In the genomic region with DNA sequence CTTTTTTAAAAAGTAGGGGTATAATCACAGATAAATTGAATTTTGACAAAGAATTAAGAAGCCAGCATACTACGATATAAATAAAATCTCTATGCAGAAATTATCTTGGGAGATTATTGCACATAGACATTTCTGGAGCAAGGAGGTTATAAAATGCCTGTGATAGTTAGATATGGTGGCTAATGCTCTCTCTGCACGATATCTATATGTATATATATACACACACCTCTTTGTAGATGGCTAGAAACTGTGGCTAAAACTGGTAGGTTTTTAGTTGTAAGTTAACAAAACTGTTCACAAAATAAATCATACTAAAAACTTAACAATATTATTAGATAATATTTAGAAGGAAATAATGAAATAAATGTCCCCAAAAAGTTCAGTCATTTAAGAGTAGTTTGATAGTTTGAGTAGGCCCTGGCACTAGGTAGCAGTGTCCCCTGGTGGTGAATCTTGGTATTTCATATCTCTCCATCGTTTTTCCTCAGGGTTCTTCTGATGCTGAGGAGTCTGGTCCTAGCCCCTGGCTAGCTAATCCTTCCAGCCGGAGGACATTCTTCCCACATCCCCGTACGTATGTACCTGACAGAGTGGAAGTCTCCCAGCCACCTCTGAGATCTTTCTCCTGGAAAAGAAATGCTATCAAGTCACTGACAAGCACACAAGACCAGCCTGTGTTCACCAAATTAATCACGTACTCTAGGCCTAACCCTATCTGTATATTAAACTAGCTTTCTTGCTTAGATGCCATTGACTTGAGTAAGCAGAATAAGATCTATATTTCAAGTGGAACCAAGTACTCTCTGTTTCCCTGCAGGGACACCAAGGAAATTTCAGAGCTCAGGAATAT, we compare ENCODE assay signal across 1 cellular context.
TF ChIP-seq lines count a peak whose summit lies in the region.

No MANE protein-coding gene starts in this region.

TF ChIP-seq in HCT116, 20 proteins besides CTCF, POLR2A, EP300 and RAD21 (continued from another document):
- TF ChIP-seq, protein P1, sequence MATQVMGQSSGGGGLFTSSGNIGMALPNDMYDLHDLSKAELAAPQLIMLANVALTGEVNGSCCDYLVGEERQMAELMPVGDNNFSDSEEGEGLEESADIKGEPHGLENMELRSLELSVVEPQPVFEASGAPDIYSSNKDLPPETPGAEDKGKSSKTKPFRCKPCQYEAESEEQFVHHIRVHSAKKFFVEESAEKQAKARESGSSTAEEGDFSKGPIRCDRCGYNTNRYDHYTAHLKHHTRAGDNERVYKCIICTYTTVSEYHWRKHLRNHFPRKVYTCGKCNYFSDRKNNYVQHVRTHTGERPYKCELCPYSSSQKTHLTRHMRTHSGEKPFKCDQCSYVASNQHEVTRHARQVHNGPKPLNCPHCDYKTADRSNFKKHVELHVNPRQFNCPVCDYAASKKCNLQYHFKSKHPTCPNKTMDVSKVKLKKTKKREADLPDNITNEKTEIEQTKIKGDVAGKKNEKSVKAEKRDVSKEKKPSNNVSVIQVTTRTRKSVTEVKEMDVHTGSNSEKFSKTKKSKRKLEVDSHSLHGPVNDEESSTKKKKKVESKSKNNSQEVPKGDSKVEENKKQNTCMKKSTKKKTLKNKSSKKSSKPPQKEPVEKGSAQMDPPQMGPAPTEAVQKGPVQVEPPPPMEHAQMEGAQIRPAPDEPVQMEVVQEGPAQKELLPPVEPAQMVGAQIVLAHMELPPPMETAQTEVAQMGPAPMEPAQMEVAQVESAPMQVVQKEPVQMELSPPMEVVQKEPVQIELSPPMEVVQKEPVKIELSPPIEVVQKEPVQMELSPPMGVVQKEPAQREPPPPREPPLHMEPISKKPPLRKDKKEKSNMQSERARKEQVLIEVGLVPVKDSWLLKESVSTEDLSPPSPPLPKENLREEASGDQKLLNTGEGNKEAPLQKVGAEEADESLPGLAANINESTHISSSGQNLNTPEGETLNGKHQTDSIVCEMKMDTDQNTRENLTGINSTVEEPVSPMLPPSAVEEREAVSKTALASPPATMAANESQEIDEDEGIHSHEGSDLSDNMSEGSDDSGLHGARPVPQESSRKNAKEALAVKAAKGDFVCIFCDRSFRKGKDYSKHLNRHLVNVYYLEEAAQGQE (IDR thresholded peaks at IDR 0.05; ENCODE audit: low read depth), result no peak
- TF ChIP-seq EZH2phosphoT487 (IDR thresholded peaks at IDR 0.05; ENCODE audit: borderline replicate concordance), result no peak
